9 cellular contexts compared by ENCODE assay signal in the genomic region with DNA sequence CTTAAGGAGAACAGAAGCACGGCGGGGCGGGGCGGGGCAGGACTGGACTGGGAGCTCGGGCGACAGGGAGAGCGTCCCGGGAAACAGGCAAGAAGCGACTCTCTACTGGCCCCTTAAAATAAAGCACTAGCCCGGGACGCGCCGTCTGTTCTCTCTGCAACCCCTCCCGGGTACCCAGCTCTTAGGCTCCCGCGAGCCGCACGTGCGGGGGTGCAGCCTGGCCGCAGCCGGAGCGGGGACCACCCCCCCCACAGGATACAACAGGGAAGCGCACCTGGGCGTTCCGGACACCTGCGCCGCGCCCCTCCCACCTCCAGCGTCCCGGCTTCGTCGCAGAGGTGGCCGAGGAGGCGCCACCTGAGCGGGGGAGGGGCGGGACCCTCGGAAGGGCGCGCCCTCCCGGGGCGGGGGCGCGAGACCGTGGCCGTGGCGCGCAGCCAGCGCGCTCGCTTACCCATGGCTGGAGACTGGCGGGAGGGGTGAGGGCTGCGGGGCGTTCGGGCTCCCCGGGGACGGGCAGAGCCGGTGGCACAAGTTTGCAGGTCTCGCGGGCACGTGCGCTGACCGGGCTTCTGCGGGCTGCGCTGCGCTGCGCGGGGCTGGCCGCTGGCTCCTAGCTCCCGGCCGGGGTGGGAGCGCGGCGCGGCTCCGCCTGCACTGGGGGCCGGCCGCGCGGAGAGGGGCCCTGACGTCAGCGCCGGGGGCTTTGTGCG.
A peak's percentile ranks its signal among the peaks of the same experiment; 100 is the strongest.
DNase-seq lines count a peak whose midpoint lies in the region; ATAC-seq and TF ChIP-seq lines count a peak whose summit lies in the region.
"Had no signal": no experiment of that assay in that cellular context is flagged by ENCODE, and none has a peak within 500 bp of the region (broad histone marks: within the 10 kb centered on the region; RNA-seq: fewer than 3 reads in every experiment).

No MANE protein-coding gene starts in this region.

- H3K27ac ChIP-seq in Panc1 (ENCODE audit: low read length) (no peak overlapping the region), dorsolateral prefrontal cortex (peak overlapping the region; percentile 51 to 98 (median 94)), mesendoderm (ENCODE audit: low read depth, low read length) (peak overlapping the region; percentile 5), upper lobe of right lung (peak overlapping the region; percentile 42)

- H2BK120ac ChIP-seq in mesendoderm (ENCODE audit: low read depth, low read length), result no peak overlapping the region

- H2AK5ac ChIP-seq in mesendoderm (ENCODE audit: low read length), result no peak overlapping the region

- H2BK15ac ChIP-seq in mesendoderm (replicated peaks; ENCODE audit: low read depth), result no peak overlapping the region

- no CpG with 5 or more reads among the region's 83 CpGs for WGBS in mesendoderm (ENCODE audit: extremely low coverage, insufficient coverage, low lambda C conversion rate)

- peak overlapping the region; percentile 67 for H3K56ac ChIP-seq in mesendoderm (ENCODE audit: low read length)

- H2BK5ac ChIP-seq in mesendoderm (ENCODE audit: low read length), result no peak overlapping the region

- intact Hi-C loops in Panc1 (cut with micrococcal nuclease; ENCODE audit: unreplicated experiment), result no loop called here
- intact Hi-C loops in dorsolateral prefrontal cortex (cut with DNase I), result loop anchor here (2.0 to 5.0 kb wide), 3 partner anchors 36 to 91 kb away; partner anchors contain the start of gene GEMIN8 (in 1 of the 2)
- intact Hi-C loops in upper lobe of right lung (cut with DNase I), result no loop called here

- POLR2A ChIA-PET in Panc1 (lab: Charles Lee), result no interaction called here

- no peaks in the 10 kb centered on the region for H3K27me3 ChIP-seq in Panc1 (ENCODE audit: control insufficient read depth, insufficient read depth, low read length)
- H3K27me3 ChIP-seq in dorsolateral prefrontal cortex, result peaks cover 0 to 88% (median 48%) of the 10 kb centered on the region in 45 donors
- H3K27me3 ChIP-seq in mesendoderm (ENCODE audit: insufficient read depth, low read length, poor library complexity), result no peaks in the 10 kb centered on the region
- no peaks in the 10 kb centered on the region for H3K27me3 ChIP-seq in upper lobe of right lung

- H4K8ac ChIP-seq in mesendoderm (ENCODE audit: low read depth, low read length), result no peak overlapping the region

- H3K18ac ChIP-seq in mesendoderm (ENCODE audit: low read length), result peak overlapping the region; percentile 99

- peak overlapping the region; percentile 49 for H3K9ac ChIP-seq in mesendoderm (ENCODE audit: low read length)

- in situ Hi-C loops in Panc1 (cut with HindIII; ENCODE audit: low pct_unique_long_range_greater_than_20kb, low sequenced_read_pairs), result no loop called here

- ATAC-seq in Panc1, result peak; percentile 71
- peak; percentile 86 for ATAC-seq in upper lobe of right lung
- no peak for ATAC-seq in GM21423 (IDR thresholded peaks at IDR 0.05; ENCODE audit: unreplicated experiment)

- TF ChIP-seq CTCF in Panc1 (IDR thresholded peaks at IDR 0.05) (no peak), dorsolateral prefrontal cortex (IDR thresholded peaks at IDR 0.05 in 54 of 56, conservative IDR thresholded peaks at IDR 0.05 in 2 of 56; ENCODE audit: low read depth in 1 of 56, partially characterized antibody in 56 of 56) (peak in 2 of 56 donors; percentile 11 to 14), upper lobe of right lung (IDR thresholded peaks at IDR 0.05) (no peak)

- CTCF ChIA-PET in Panc1 (lab: Charles Lee), result no interaction called here

- H3K4me1 ChIP-seq in Panc1 (ENCODE audit: control insufficient read depth, insufficient read depth, low read length) (no peaks in the 10 kb centered on the region), mesendoderm (ENCODE audit: control insufficient read depth, low read depth, low read length) (no peaks in the 10 kb centered on the region), upper lobe of right lung (no peaks in the 10 kb centered on the region)

- no peaks in the 10 kb centered on the region for H3K79me1 ChIP-seq in mesendoderm (ENCODE audit: low read length)

- H3K4ac ChIP-seq in mesendoderm (ENCODE audit: low read depth, low read length), result no peak overlapping the region

- no peaks in the 10 kb centered on the region for H3K79me2 ChIP-seq in mesendoderm (ENCODE audit: control insufficient read depth, insufficient read depth, low read length)

- no peak overlapping the region for H4K5ac ChIP-seq in mesendoderm (ENCODE audit: low read length)

- DNase-seq in NCI-H345 (lab: John Stamatoyannopoulos, UW), result peak; percentile 43
- no peak for DNase-seq in NCI-H345 treated with DMSO at 0.1 percent for 48 hours (lab: John Stamatoyannopoulos, UW; ENCODE audit: unreplicated experiment)
- DNase-seq in Panc1 (ENCODE audit: low read depth, low spot score), result no peak
- DNase-seq in dorsolateral prefrontal cortex, result peak in 6 of 10 donors; percentile 33 to 66 (median 40)
- peak; percentile 55 for DNase-seq in mesendoderm
- DNase-seq in upper lobe of right lung, result peak; percentile 72
- DNase-seq in A172 (ENCODE audit: low spot score), result no peak
- DNase-seq: DND-41 had no signal

- no TSS peak for BruUV-seq in Panc1 (replicated peaks; lab: Mats Ljungman, UMichigan)

- H3K36me3 ChIP-seq in Panc1 (ENCODE audit: control insufficient read depth, insufficient read depth, low read length) (no peaks in the 10 kb centered on the region), mesendoderm (ENCODE audit: control insufficient read depth, insufficient read depth, low read length) (no peaks in the 10 kb centered on the region), upper lobe of right lung (no peaks in the 10 kb centered on the region)

- no peak overlapping the region for H3K23ac ChIP-seq in mesendoderm (ENCODE audit: low read length)

- peak overlapping the region; percentile 26 to 31 for H3K4me3 ChIP-seq in Panc1 (ENCODE audit: low read depth in 2 of 2, low read length in 2 of 2)
- H3K4me3 ChIP-seq in dorsolateral prefrontal cortex, result peak overlapping the region; percentile 39 to 82 (median 70)
- peak overlapping the region; percentile 15 for H3K4me3 ChIP-seq in mesendoderm (ENCODE audit: low read length)
- H3K4me3 ChIP-seq in upper lobe of right lung, result peak overlapping the region; percentile 54

- H3K9me3 ChIP-seq in Panc1 (ENCODE audit: control insufficient read depth, insufficient read depth, low read depth, low read length) (no peaks in the 10 kb centered on the region), upper lobe of right lung (no peaks in the 10 kb centered on the region)

- H3K4me2 ChIP-seq in mesendoderm (ENCODE audit: low read length), result peak overlapping the region; percentile 46

Comparison
In these comparisons a context has a peak if more than half of its experiments do, and no peak if none do; other contexts are left out.
1. DNase-seq: peak in NCI-H345 (single experiment), dorsolateral prefrontal cortex (6 of 10), mesendoderm (single experiment) and upper lobe of right lung (single experiment); none in NCI-H345 treated with DMSO at 0.1 percent for 48 hours (single experiment), Panc1 (single experiment) and A172 (single experiment).
2. H3K4me3 ChIP-seq: peak in every context shown above with its lines; median percentile 70 in dorsolateral prefrontal cortex; 54 in upper lobe of right lung; 28 in Panc1; 15 in mesendoderm.
3. intact Hi-C loops: an anchor here in dorsolateral prefrontal cortex (2.0 to 5.0 kb wide); none called in Panc1 and upper lobe of right lung.